Comparison of ENCODE assay signal across 1 cellular context in the genomic region with DNA sequence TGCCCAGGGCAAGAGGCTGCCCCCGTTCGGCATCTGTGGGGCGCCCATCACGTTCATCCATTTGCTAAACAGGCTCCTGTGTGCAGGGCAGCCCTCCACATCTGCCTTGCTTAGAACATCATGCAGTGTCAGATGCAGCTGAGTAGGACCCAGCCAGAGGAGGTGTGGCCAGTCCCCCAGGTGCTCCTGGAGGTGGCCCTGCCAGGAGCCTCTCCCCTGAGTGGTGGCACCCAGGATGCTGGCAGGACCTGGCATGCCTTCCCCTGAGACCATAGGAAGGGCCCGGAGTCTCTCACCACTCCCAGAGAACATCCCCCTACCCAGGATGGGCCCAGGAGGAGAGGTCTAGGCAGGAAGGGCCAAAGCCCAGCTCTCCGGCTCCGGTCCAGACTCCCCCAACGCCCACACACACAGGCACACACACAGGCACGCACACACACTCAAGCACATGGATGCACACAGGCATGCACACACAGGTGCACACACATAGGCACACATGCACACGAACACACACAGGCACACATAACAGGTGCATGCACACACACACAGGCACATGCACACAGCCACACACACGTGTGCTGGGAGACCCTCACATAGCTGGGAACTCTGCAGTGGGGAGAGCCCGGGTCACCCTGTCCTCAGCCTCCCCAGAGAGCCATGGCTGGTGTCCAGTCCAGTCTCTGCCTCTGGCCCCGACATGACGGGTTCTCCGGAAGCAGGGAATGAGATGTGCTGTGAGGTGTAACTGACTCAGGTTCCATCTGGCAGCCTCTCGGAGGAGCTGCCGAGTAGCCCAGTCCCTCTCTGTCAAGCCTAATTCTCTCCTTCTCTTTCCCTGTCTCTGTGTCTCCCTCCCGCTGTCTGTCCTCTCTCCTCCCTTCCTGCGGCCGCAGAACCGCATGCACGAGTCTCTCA.
TF ChIP-seq lines count a peak whose summit lies in the region.

No MANE protein-coding gene starts in this region.

TF ChIP-seq in H1, 55 proteins besides CTCF, POLR2A, EP300 and RAD21:
- TF ChIP-seq PHF8 (conservative IDR thresholded peaks at IDR 0.05; ENCODE audit: low read depth, low read length), result no peak
- TF ChIP-seq, protein P1, sequence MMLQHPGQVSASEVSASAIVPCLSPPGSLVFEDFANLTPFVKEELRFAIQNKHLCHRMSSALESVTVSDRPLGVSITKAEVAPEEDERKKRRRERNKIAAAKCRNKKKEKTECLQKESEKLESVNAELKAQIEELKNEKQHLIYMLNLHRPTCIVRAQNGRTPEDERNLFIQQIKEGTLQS (IDR thresholded peaks at IDR 0.05; ENCODE audit: insufficient read depth, low read depth, low read length), result no peak
- TF ChIP-seq EGR1 (IDR thresholded peaks at IDR 0.05; ENCODE audit: borderline replicate concordance, low read depth, low read length), result no peak
- TF ChIP-seq, protein P2, sequence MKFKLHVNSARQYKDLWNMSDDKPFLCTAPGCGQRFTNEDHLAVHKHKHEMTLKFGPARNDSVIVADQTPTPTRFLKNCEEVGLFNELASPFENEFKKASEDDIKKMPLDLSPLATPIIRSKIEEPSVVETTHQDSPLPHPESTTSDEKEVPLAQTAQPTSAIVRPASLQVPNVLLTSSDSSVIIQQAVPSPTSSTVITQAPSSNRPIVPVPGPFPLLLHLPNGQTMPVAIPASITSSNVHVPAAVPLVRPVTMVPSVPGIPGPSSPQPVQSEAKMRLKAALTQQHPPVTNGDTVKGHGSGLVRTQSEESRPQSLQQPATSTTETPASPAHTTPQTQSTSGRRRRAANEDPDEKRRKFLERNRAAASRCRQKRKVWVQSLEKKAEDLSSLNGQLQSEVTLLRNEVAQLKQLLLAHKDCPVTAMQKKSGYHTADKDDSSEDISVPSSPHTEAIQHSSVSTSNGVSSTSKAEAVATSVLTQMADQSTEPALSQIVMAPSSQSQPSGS (IDR thresholded peaks at IDR 0.05; ENCODE audit: low read length), result no peak
- TF ChIP-seq TCF12 (IDR thresholded peaks at IDR 0.05; ENCODE audit: low read depth, low read length), result no peak
- no peak for TF ChIP-seq TBP (IDR thresholded peaks at IDR 0.05; ENCODE audit: low read depth, low read length)
- TF ChIP-seq NRF1 (IDR thresholded peaks at IDR 0.05; ENCODE audit: low read depth, low read length), result no peak
- no peak for TF ChIP-seq GTF2F1 (IDR thresholded peaks at IDR 0.05; ENCODE audit: borderline replicate concordance, low read depth, low read length)
- TF ChIP-seq ZNF274 (IDR thresholded peaks at IDR 0.05; ENCODE audit: borderline replicate concordance, extremely low read depth, low read length), result no peak
- TF ChIP-seq CHD1 (IDR thresholded peaks at IDR 0.05; ENCODE audit: low read depth, low read length), result no peak
TF ChIP-seq in H1: peak in this region for 0.
